10 cellular contexts compared by ENCODE assay signal in the genomic region with DNA sequence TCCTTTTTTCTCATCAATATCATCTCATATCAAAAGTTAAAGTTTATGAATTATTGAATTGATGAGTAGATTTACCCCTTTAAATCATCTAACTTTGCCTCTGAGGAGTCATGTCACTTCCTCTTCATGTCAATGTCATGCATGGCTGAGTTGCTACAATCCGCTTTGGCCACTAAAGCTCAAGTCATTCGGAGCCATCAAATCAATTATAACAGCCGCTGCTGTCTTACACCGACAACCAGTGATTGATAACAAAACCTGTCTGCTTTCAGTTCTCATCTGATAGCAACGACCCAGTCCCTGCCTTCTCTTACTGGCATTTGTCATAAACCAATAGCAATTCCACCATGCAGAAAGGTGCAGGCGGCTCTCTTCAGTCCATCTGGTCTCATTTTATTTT.
A peak's percentile ranks its signal among the peaks of the same experiment; 100 is the strongest.
DNase-seq lines count a peak whose midpoint lies in the region; ATAC-seq and TF ChIP-seq lines count a peak whose summit lies in the region.
"Had no signal": no experiment of that assay in that cellular context is flagged by ENCODE, and none has a peak within 500 bp of the region (broad histone marks: within the 10 kb centered on the region; RNA-seq: fewer than 3 reads in every experiment).

No MANE protein-coding gene starts in this region.

- H3K4me1 ChIP-seq in A673 (ENCODE audit: insufficient read depth, low read length, poor library complexity, severe bottlenecking) (peaks cover 22% of the 10 kb centered on the region), heart right ventricle (no peaks in the 10 kb centered on the region)
- H3K4me1 ChIP-seq: right atrium auricular region had no signal

- CTCF ChIA-PET in A673 (lab: Charles Lee) = no interaction called here

- no peaks in the 10 kb centered on the region for H3K27me3 ChIP-seq in A673 (replicated peaks; ENCODE audit: insufficient read depth, low read depth, low read length, poor library complexity)
- H3K27me3 ChIP-seq in heart right ventricle = no peaks in the 10 kb centered on the region
- H3K27me3 ChIP-seq: right atrium auricular region had no signal

- intact Hi-C loops in A673 (cut with micrococcal nuclease; ENCODE audit: unreplicated experiment) = no loop called here
- intact Hi-C loops in heart right ventricle (cut with DNase I) = no loop called here

- DNase-seq in A673 (ENCODE audit: low spot score) = peak; percentile 39
- no peak for DNase-seq in HuH-7 (ENCODE audit: low spot score)
- DNase-seq in heart right ventricle = no peak
- DNase-seq in DMS153 treated with DMSO at 0.1 percent for 48 hours (lab: John Stamatoyannopoulos, UW; ENCODE audit: unreplicated experiment) = no peak
- DNase-seq in dedifferentiated amniotic fluid mesenchymal stem cell (ENCODE audit: extremely low spot score) = no peak
- DNase-seq: stimulated activated naive CD8-positive, alpha-beta T cell treated with anti-CD3 and anti-CD28 coated beads, Interleukin-15, amount 100 ng/mL, for 72 hours had no signal

- H3K36me3 ChIP-seq in A673 (ENCODE audit: insufficient read depth, low read length, poor library complexity, severe bottlenecking) = no peaks in the 10 kb centered on the region
- H3K36me3 ChIP-seq in heart right ventricle = no peaks in the 10 kb centered on the region
- H3K36me3 ChIP-seq: right atrium auricular region had no signal

- POLR2A ChIA-PET in A673 (lab: Charles Lee; ENCODE audit: low non-redundant PET) = no interaction called here

- no TSS peak for BruUV-seq in A673 (replicated peaks; lab: Mats Ljungman, UMichigan)

- WGBS in heart right ventricle, 2 donors = 70 to 73% methylated on average over 6 of the region's 6 CpGs

- TF ChIP-seq CTCF in A673 (conservative IDR thresholded peaks at IDR 0.05; ENCODE audit: low read depth, low read length) (no peak), heart right ventricle (IDR thresholded peaks at IDR 0.05) (no peak)

- peak; percentile 100 for ATAC-seq in GM18867 (IDR thresholded peaks at IDR 0.05; ENCODE audit: unreplicated experiment)
- peak; percentile 100 for ATAC-seq in HG02588 (IDR thresholded peaks at IDR 0.05; ENCODE audit: unreplicated experiment)
- ATAC-seq in HG03558 (IDR thresholded peaks at IDR 0.05; ENCODE audit: extremely low read depth, unreplicated experiment) = peak; percentile 100
- ATAC-seq in heart right ventricle = no peak
- ATAC-seq: stimulated activated naive CD8-positive, alpha-beta T cell treated with anti-CD3 and anti-CD28 coated beads, Interleukin-15, amount 100 ng/mL, for 72 hours had no signal

- no peak overlapping the region for H3K27ac ChIP-seq in A673 (ENCODE audit: low read depth, low read length, poor library complexity, severe bottlenecking)
- H3K27ac ChIP-seq in heart right ventricle = no peak overlapping the region
- H3K27ac ChIP-seq: right atrium auricular region had no signal

- H3K4me3 ChIP-seq in A673 (ENCODE audit: low read depth, low read length, poor library complexity, severe bottlenecking) (no peak overlapping the region), heart right ventricle (no peak overlapping the region)
- H3K4me3 ChIP-seq: right atrium auricular region had no signal

- H3K9me3 ChIP-seq in A673 (ENCODE audit: low read depth, low read length, poor library complexity, severe bottlenecking) (no peaks in the 10 kb centered on the region), heart right ventricle (no peaks in the 10 kb centered on the region)
- H3K9me3 ChIP-seq: right atrium auricular region had no signal

Comparison
In these comparisons a context has a peak if more than half of its experiments do, and no peak if none do; other contexts are left out.
1. ATAC-seq: peak in GM18867 (single experiment), HG02588 (single experiment) and HG03558 (single experiment); none in heart right ventricle (0 of 8).